In the genomic region with DNA sequence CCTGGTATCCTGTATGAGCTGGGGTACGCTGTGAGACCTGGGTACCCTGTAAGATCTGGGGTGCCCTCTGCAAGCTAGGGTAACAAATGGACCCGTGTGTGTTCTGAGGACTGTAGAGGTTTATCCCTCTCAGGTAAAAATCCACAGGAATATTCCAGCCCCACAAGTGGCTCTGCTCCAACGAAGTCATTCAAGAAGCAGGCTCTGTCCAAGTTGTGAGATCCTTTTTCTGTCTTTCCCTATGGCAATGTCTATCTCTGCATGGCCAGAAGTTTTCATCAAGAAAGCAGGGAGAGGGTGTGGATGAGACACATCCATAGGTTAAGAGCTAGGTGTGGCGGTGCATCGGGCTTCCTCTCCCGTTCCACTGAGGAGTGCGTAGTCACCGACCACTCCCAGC, we compare ENCODE assay signal across 31 cellular contexts.
"Had no signal": no experiment of that assay in that cellular context is flagged by ENCODE, and none has a peak within 500 bp of the region (broad histone marks: within the 10 kb centered on the region; RNA-seq: fewer than 3 reads in every experiment).

No MANE protein-coding gene starts in this region.

- H3K27me3 ChIP-seq: adrenal gland, body of pancreas, brain microvascular endothelial cell, breast epithelium had no signal

- H3K36me3 ChIP-seq: adrenal gland, brain microvascular endothelial cell, breast epithelium had no signal

- ATAC-seq: activated naive CD4-positive, alpha-beta T cell treated with anti-CD3 and anti-CD28 coated beads, Interleukin-2, amount 50 U/mL, for 72 hours; activated T-cell treated with anti-CD3 and anti-CD28 coated beads, Interleukin-2, amount 50 U/mL, for 4 hours; activated T-cell treated with anti-CD3 and anti-CD28 coated beads, Interleukin-2, amount 50 U/mL, for 72 hours; activated T-helper 17 cell treated with anti-CD3 and anti-CD28 coated beads, Interleukin-2, amount 50 U/mL, for 72 hours; body of pancreas had no signal

- H3K4me1 ChIP-seq: adrenal gland, body of pancreas, breast epithelium had no signal

- H3K4me3 ChIP-seq: adrenal gland, body of pancreas, breast epithelium had no signal

- DNase-seq: activated B cell treated with CpG ODN at 0.5 μM for 24 hours; activated CD4-positive, alpha-beta memory T cell treated with anti-CD3 and anti-CD28 coated beads for 36 hours; activated CD4-positive, alpha-beta T cell treated with anti-CD3 and anti-CD28 coated beads for 4 hours; activated CD4-positive, alpha-beta T cell treated with anti-CD3 and anti-CD28 coated beads, Interleukin-2, amount 10 ng/mL, durations not matched to agents 24 days and 14 days; activated CD4-positive, alpha-beta T cell treated with anti-CD3 and anti-CD28 coated beads, Interleukin-2, amount 50 U/mL, for 1 hour; activated CD4-positive, alpha-beta T cell treated with anti-CD3 and anti-CD28 coated beads, Interleukin-2, amount 50 U/mL, for 4 hours; activated CD4-positive, CD25-positive, alpha-beta regulatory T cell treated with anti-CD3 and anti-CD28 coated beads, Interleukin-2, amount 50 U/mL, for 72 hours; activated CD8-positive, alpha-beta memory T cell treated with anti-CD3 and anti-CD28 coated beads, Interleukin-2, amount 50 U/mL, for 4 hours; activated effector memory CD4-positive, alpha-beta T cell treated with anti-CD3 and anti-CD28 coated beads, Interleukin-2, amount 50 U/mL, for 16 hours; activated gamma-delta T cell treated with Interleukin-2 at 50 U/mL for 16 hours; activated naive CD4-positive, alpha-beta T cell; activated naive CD4-positive, alpha-beta T cell treated with anti-CD3 and anti-CD28 coated beads for 36 hours; activated naive CD4-positive, alpha-beta T cell treated with anti-CD3 and anti-CD28 coated beads, Interleukin-2, amount 50 U/mL, for 16 hours; activated naive CD8-positive, alpha-beta T cell treated with anti-CD3 and anti-CD28 coated beads for 36 hours; activated T-cell treated with anti-CD3 and anti-CD28 coated beads for 4 hours; activated T-cell treated with anti-CD3 and anti-CD28 coated beads, Interleukin-2, amount 50 U/mL, for 1 hour; activated T-cell treated with anti-CD3 and anti-CD28 coated beads, Interleukin-2, amount 50 U/mL, for 4 hours; activated T-cell treated with anti-CD3 and anti-CD28 coated beads, Interleukin-2, amount 50 U/mL, for 72 hours; adrenal gland; amniotic stem cell; aorta; body of pancreas; brain microvascular endothelial cell; central memory CD4-positive, alpha-beta T cell; T-helper 1 cell; T-helper 2 cell; T-helper 9 cell had no signal

- H3K27ac ChIP-seq: adrenal gland, body of pancreas, brain microvascular endothelial cell, breast epithelium, VCaP had no signal

- H3K9me3 ChIP-seq: adrenal gland, body of pancreas had no signal
